In the genomic region with DNA sequence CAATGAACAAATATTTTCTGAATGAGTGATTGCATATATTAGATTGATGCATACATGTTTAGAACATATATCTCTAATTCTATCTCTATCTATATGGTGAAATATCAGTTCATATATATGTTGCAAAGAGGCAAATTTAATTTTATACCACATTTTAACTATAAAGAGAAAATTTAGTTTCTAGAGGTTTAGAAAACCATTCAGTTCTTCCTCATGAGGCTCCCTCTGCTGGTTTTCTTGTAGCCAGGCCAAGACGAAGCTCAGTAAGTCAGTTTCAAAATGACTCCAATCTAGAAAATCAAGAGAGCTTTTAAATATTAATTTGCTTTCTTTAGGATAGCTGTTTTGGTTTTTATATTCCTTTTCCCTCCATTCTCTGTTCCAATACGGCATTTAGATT, we compare ENCODE assay signal across 11 cellular contexts.
DNase-seq lines count a peak whose midpoint lies in the region; ATAC-seq and TF ChIP-seq lines count a peak whose summit lies in the region.
"Had no signal": no experiment of that assay in that cellular context is flagged by ENCODE, and none has a peak within 500 bp of the region (broad histone marks: within the 10 kb centered on the region; RNA-seq: fewer than 3 reads in every experiment).

No MANE protein-coding gene starts in this region.

- TF ChIP-seq CTCF in GM12873 (IDR thresholded peaks at IDR 0.05; ENCODE audit: insufficient read depth, low read depth, low read length, missing control alignments) (peak; percentile 22), osteocyte (IDR thresholded peaks at IDR 0.05) (peak; percentile 64)

- no peaks in the 10 kb centered on the region for H3K27me3 Mint-ChIP-seq in osteocyte (ENCODE audit: unreplicated experiment)
- H3K27me3 Mint-ChIP-seq: naive B cell had no signal

- DNase-seq in T47D (ENCODE audit: low read depth in 1 of 2, low spot score in 1 of 2), result peak; percentile 5 to 40
- DNase-seq in osteocyte (ENCODE audit: extremely low spot score, unreplicated experiment), result no peak
- DNase-seq in NCI-H446 treated with DMSO at 0.1 percent for 48 hours (lab: John Stamatoyannopoulos, UW), result no peak
- DNase-seq in HEK293T (ENCODE audit: extremely low spot score), result no peak
- no peak for DNase-seq in NCI-H774 (lab: John Stamatoyannopoulos, UW)
- DNase-seq: aorta, naive B cell, stomach had no signal

- ATAC-seq in HG03378 (IDR thresholded peaks at IDR 0.05; ENCODE audit: unreplicated experiment) (peak; percentile 69), HG02840 (IDR thresholded peaks at IDR 0.05; ENCODE audit: low FRiP score, unreplicated experiment) (no peak)

- H3K9me3 Mint-ChIP-seq in osteocyte (ENCODE audit: unreplicated experiment), result peaks cover 5% of the 10 kb centered on the region

- CTCF ChIA-PET in HEK293T (lab: Yijun Ruan, JAX), result interaction anchor here (0.7 kb wide), 1 partner anchor 214 kb away, joined by 3 read pairs; no protein-coding TSS in a partner anchor

- peaks cover 17% of the 10 kb centered on the region for H3K4me1 Mint-ChIP-seq in osteocyte (ENCODE audit: unreplicated experiment)
- H3K4me1 Mint-ChIP-seq: naive B cell had no signal

- POLR2A ChIA-PET in HEK293T (lab: Yijun Ruan, JAX), result no interaction called here

- in situ Hi-C loops in T47D (cut with HindIII; ENCODE audit: low pct_unique_long_range_greater_than_20kb, low sequenced_read_pairs), result no loop called here

- no peaks in the 10 kb centered on the region for H3K36me3 Mint-ChIP-seq in osteocyte (ENCODE audit: unreplicated experiment)
- H3K36me3 Mint-ChIP-seq: naive B cell had no signal

- H3K4me3 Mint-ChIP-seq in osteocyte (ENCODE audit: unreplicated experiment), result no peak overlapping the region
- H3K4me3 Mint-ChIP-seq: naive B cell had no signal

- no peak overlapping the region for H3K27ac Mint-ChIP-seq in osteocyte (ENCODE audit: unreplicated experiment)
- H3K27ac Mint-ChIP-seq: naive B cell had no signal

TF ChIP-seq in HEK293T, 16 proteins besides CTCF, POLR2A, EP300 and RAD21:
- TF ChIP-seq HDGF (IDR thresholded peaks at IDR 0.05; ENCODE audit: borderline replicate concordance) (no peak), TARDBP (IDR thresholded peaks at IDR 0.05) (no peak), ARNT (IDR thresholded peaks at IDR 0.05) (no peak), FOXA1 (IDR thresholded peaks at IDR 0.05) (no peak), BHLHE40 (IDR thresholded peaks at IDR 0.05; ENCODE audit: borderline replicate concordance) (no peak), FOXM1 (IDR thresholded peaks at IDR 0.05; ENCODE audit: borderline replicate concordance) (no peak), NFRKB (IDR thresholded peaks at IDR 0.05) (no peak), ZNF384 (IDR thresholded peaks at IDR 0.05) (no peak), FOXK2 (IDR thresholded peaks at IDR 0.05) (no peak), SP1 (IDR thresholded peaks at IDR 0.05) (no peak), SUZ12 (IDR thresholded peaks at IDR 0.05) (no peak), ELF4 (IDR thresholded peaks at IDR 0.05) (no peak), L3MBTL2 (conservative IDR thresholded peaks at IDR 0.05) (no peak), LEF1 (IDR thresholded peaks at IDR 0.05; ENCODE audit: borderline replicate concordance) (no peak), CTBP1 (IDR thresholded peaks at IDR 0.05; ENCODE audit: borderline replicate concordance) (no peak)
- TF ChIP-seq, protein P1, sequence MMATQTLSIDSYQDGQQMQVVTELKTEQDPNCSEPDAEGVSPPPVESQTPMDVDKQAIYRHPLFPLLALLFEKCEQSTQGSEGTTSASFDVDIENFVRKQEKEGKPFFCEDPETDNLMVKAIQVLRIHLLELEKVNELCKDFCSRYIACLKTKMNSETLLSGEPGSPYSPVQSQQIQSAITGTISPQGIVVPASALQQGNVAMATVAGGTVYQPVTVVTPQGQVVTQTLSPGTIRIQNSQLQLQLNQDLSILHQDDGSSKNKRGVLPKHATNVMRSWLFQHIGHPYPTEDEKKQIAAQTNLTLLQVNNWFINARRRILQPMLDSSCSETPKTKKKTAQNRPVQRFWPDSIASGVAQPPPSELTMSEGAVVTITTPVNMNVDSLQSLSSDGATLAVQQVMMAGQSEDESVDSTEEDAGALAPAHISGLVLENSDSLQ (IDR thresholded peaks at IDR 0.05), result no peak

Comparison
In these comparisons a context has a peak if more than half of its experiments do, and no peak if none do; other contexts are left out.
1. DNase-seq: peak in T47D (2 of 2); none in osteocyte (single experiment), NCI-H446 treated with DMSO at 0.1 percent for 48 hours (single experiment), HEK293T (single experiment) and NCI-H774 (single experiment).